Comparison of ENCODE assay signal across 10 cellular contexts in the genomic region with DNA sequence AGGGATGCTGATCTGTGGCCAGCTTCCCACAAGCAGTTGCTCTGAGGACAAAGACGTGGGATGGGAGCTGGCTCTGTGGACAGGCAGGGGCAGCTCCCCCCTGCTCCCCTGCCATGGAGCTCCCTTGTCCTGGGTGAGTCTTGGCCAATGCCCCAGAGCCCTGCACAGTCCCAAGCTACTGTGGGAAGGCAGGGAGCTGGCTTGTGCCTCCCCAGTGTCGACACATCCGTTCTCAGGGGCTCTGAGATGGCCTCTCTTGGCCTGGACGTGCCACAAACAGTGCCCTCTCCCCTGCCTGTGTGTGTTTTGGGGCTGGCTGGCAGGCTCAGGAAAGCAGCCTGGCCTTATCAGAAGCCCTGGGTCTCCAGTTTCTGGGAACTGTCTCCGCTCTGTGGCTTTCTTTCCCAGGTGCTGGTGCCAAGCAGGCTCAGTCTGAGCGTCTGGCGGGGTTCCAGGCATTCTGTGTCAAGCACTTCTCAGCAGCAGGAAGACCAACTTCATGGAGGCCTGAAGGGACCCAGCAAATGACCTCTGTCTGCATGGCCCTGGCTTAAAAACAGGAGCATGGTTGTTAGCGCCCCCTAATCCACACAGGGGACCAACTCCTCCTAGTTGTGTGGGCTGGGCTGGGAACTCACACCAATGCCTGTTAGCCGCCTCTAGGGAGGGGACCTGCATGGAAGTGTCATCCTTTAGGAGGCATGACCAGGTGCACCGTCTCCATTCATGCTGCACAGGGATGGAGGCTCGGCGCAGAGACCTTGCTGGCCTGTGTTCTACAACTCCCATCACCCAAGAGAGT.
DNase-seq lines count a peak whose midpoint lies in the region; ATAC-seq and TF ChIP-seq lines count a peak whose summit lies in the region.
"Had no signal": no experiment of that assay in that cellular context is flagged by ENCODE, and none has a peak within 500 bp of the region (broad histone marks: within the 10 kb centered on the region; RNA-seq: fewer than 3 reads in every experiment).

No MANE protein-coding gene starts in this region.

- H3K27ac Mint-ChIP-seq in activated naive CD4-positive, alpha-beta T cell treated with anti-CD3 and anti-CD28 coated beads, Interleukin-2, amount 10 ng/mL, durations not matched to agents 7 days and 5 days = no peak overlapping the region
- H3K27ac Mint-ChIP-seq in activated naive CD8-positive, alpha-beta T cell treated with anti-CD3 and anti-CD28 coated beads for 36 hours = no peak overlapping the region
- H3K27ac Mint-ChIP-seq: dendritic cell treated with granulocyte-macrophage colony-stimulating factor and Interleukin-4, amounts not matched to agents 40 ng/mL and 50 ng/mL, for 4 days; natural killer cell treated with Interleukin-12 subunit alpha and Interleukin-12 subunit beta and Interleukin-15 and Interleukin-18, amount 100 ng/mL, for 72 hours had no signal

- CTCF ChIA-PET in activated naive CD4-positive, alpha-beta T cell treated with anti-CD3 and anti-CD28 coated beads, Interleukin-2, amount 10 ng/mL, durations not matched to agents 7 days and 5 days (lab: Charles Lee) = no interaction called here

- H3K27ac ChIP-seq in WERI-Rb-1 (peak overlapping the region; percentile 90; the same call in 1 of the 2 replicates), right cardiac atrium (ENCODE audit: low read length) (peak overlapping the region; percentile 55), rectal smooth muscle tissue (ENCODE audit: low read depth, low read length) (peak overlapping the region; percentile 82)

- WGBS in right cardiac atrium = 44% methylated on average over 12 of the region's 12 CpGs

- H3K4me1 Mint-ChIP-seq in activated naive CD4-positive, alpha-beta T cell treated with anti-CD3 and anti-CD28 coated beads, Interleukin-2, amount 10 ng/mL, durations not matched to agents 7 days and 5 days = peaks cover 2% of the 10 kb centered on the region
- H3K4me1 Mint-ChIP-seq in activated naive CD8-positive, alpha-beta T cell treated with anti-CD3 and anti-CD28 coated beads for 36 hours = peaks cover 6% of the 10 kb centered on the region

- peaks cover 18% of the 10 kb centered on the region for H3K4me1 ChIP-seq in right cardiac atrium (ENCODE audit: control insufficient read depth, insufficient read depth, low read length)
- H3K4me1 ChIP-seq in rectal smooth muscle tissue (ENCODE audit: control insufficient read depth, insufficient read depth, low read length) = peaks cover 26% of the 10 kb centered on the region

- H3K27me3 ChIP-seq in WERI-Rb-1 (ENCODE audit: insufficient read depth, low read depth, severe bottlenecking) (no peaks in the 10 kb centered on the region), right cardiac atrium (ENCODE audit: control insufficient read depth, insufficient read depth) (no peaks in the 10 kb centered on the region), rectal smooth muscle tissue (ENCODE audit: control insufficient read depth, insufficient read depth, low read length) (no peaks in the 10 kb centered on the region)

- TF ChIP-seq CTCF in WERI-Rb-1 (IDR thresholded peaks at IDR 0.05; ENCODE audit: low read depth, low read length) = peak; percentile 30; the same call in 1 of the 2 replicates

- ATAC-seq in right cardiac atrium = peak; percentile 77 to 83
- no peak for ATAC-seq in HG03159 (IDR thresholded peaks at IDR 0.05; ENCODE audit: unreplicated experiment)

- H3K9me3 ChIP-seq in WERI-Rb-1 (ENCODE audit: severe bottlenecking) = no peaks in the 10 kb centered on the region
- no peaks in the 10 kb centered on the region for H3K9me3 ChIP-seq in right cardiac atrium (ENCODE audit: control insufficient read depth, low read length)

- no peaks in the 10 kb centered on the region for H3K36me3 Mint-ChIP-seq in activated naive CD4-positive, alpha-beta T cell treated with anti-CD3 and anti-CD28 coated beads, Interleukin-2, amount 10 ng/mL, durations not matched to agents 7 days and 5 days
- H3K36me3 Mint-ChIP-seq in activated naive CD8-positive, alpha-beta T cell treated with anti-CD3 and anti-CD28 coated beads for 36 hours = no peaks in the 10 kb centered on the region
- H3K36me3 Mint-ChIP-seq: natural killer cell treated with Interleukin-12 subunit alpha and Interleukin-12 subunit beta and Interleukin-15 and Interleukin-18, amount 100 ng/mL, for 72 hours had no signal

- H3K36me3 ChIP-seq in WERI-Rb-1 (no peaks in the 10 kb centered on the region), rectal smooth muscle tissue (ENCODE audit: control insufficient read depth, insufficient read depth, low read length) (no peaks in the 10 kb centered on the region)

- peak; percentile 32 for DNase-seq in HT1080 (ENCODE audit: low read depth)
- DNase-seq in WERI-Rb-1 = peak; percentile 63
- DNase-seq in right cardiac atrium = peak; percentile 89 to 96 (median 94)
- no peak for DNase-seq in activated naive CD4-positive, alpha-beta T cell treated with anti-CD3 and anti-CD28 coated beads, Interleukin-2, amount 10 ng/mL, durations not matched to agents 7 days and 5 days
- DNase-seq in activated effector memory CD4-positive, alpha-beta T cell treated with anti-CD3 and anti-CD28 coated beads, Interleukin-2, amount 50 U/mL, for 16 hours = no peak
- DNase-seq in activated naive CD8-positive, alpha-beta T cell treated with anti-CD3 and anti-CD28 coated beads for 36 hours = no peak

- intact Hi-C loops in right cardiac atrium (cut with DNase I) = no loop called here

- no peak overlapping the region for H3K4me3 ChIP-seq in WERI-Rb-1 (ENCODE audit: low read depth, low read length)
- no peak overlapping the region for H3K4me3 ChIP-seq in right cardiac atrium (ENCODE audit: low read length)
- H3K4me3 ChIP-seq in rectal smooth muscle tissue (ENCODE audit: low read length) = no peak overlapping the region

- no peaks in the 10 kb centered on the region for H3K9me3 Mint-ChIP-seq in activated naive CD4-positive, alpha-beta T cell treated with anti-CD3 and anti-CD28 coated beads, Interleukin-2, amount 10 ng/mL, durations not matched to agents 7 days and 5 days
- H3K9me3 Mint-ChIP-seq in activated naive CD8-positive, alpha-beta T cell treated with anti-CD3 and anti-CD28 coated beads for 36 hours = no peaks in the 10 kb centered on the region
- H3K9me3 Mint-ChIP-seq: dendritic cell treated with granulocyte-macrophage colony-stimulating factor and Interleukin-4, amounts not matched to agents 40 ng/mL and 50 ng/mL, for 4 days; natural killer cell treated with Interleukin-12 subunit alpha and Interleukin-12 subunit beta and Interleukin-15 and Interleukin-18, amount 100 ng/mL, for 72 hours had no signal

- no peak overlapping the region for H3K4me3 Mint-ChIP-seq in activated naive CD4-positive, alpha-beta T cell treated with anti-CD3 and anti-CD28 coated beads, Interleukin-2, amount 10 ng/mL, durations not matched to agents 7 days and 5 days
- no peak overlapping the region for H3K4me3 Mint-ChIP-seq in activated naive CD8-positive, alpha-beta T cell treated with anti-CD3 and anti-CD28 coated beads for 36 hours
- H3K4me3 Mint-ChIP-seq: dendritic cell treated with granulocyte-macrophage colony-stimulating factor and Interleukin-4, amounts not matched to agents 40 ng/mL and 50 ng/mL, for 4 days; natural killer cell treated with Interleukin-12 subunit alpha and Interleukin-12 subunit beta and Interleukin-15 and Interleukin-18, amount 100 ng/mL, for 72 hours had no signal

- H3K27me3 Mint-ChIP-seq in activated naive CD4-positive, alpha-beta T cell treated with anti-CD3 and anti-CD28 coated beads, Interleukin-2, amount 10 ng/mL, durations not matched to agents 7 days and 5 days = peaks cover 39% of the 10 kb centered on the region
- H3K27me3 Mint-ChIP-seq in activated naive CD8-positive, alpha-beta T cell treated with anti-CD3 and anti-CD28 coated beads for 36 hours = peaks cover 19% of the 10 kb centered on the region

- no peak overlapping the region for H3K9ac ChIP-seq in rectal smooth muscle tissue (ENCODE audit: low read length)

Comparison
In these comparisons a context has a peak if more than half of its experiments do, and no peak if none do; other contexts are left out.
1. DNase-seq: peak in HT1080 (single experiment), WERI-Rb-1 (single experiment) and right cardiac atrium (3 of 3); none in activated naive CD4-positive, alpha-beta T cell treated with anti-CD3 and anti-CD28 coated beads, Interleukin-2, amount 10 ng/mL, durations not matched to agents 7 days and 5 days (single experiment), activated effector memory CD4-positive, alpha-beta T cell treated with anti-CD3 and anti-CD28 coated beads, Interleukin-2, amount 50 U/mL, for 16 hours (single experiment) and activated naive CD8-positive, alpha-beta T cell treated with anti-CD3 and anti-CD28 coated beads for 36 hours (single experiment).
2. Peak in every context shown above with its lines, with median percentiles within 50 percentile points of each other: H3K27ac ChIP-seq.